ENCODE assay signal across 10 cellular contexts in genomic region chr12:53211476-53212381, GRCh38. TPM values are rescaled to one million over a fixed set of nuclear protein-coding genes. Genes with fewer than 3 reads are reported as not detected.
DNase-seq lines count a peak whose midpoint lies in the region; ATAC-seq and TF ChIP-seq lines count a peak whose summit lies in the region.
"Had no signal": no experiment of that assay in that cellular context is flagged by ENCODE, and none has a peak within 500 bp of the region (broad histone marks: within the 10 kb centered on the region; RNA-seq: fewer than 3 reads in every experiment).

No MANE protein-coding gene starts in this region.

- CTCF ChIA-PET in GM10248 (lab: Yijun Ruan, JAX), result interaction anchor here (0.8 to 19.5 kb wide), 32 partner anchors 8 to 546 kb away, joined by 3 to 383 read pairs (median 6); partner anchors contain the start of genes AAAS, CSAD, ESPL1 and MYG1
- CTCF ChIA-PET in MCF 10A (lab: Yijun Ruan, JAX), result interaction anchor here (0.5 to 9.3 kb wide), 16 partner anchors 11 to 603 kb away, joined by 3 to 275 read pairs (median 3); partner anchors contain the start of genes AAAS, ESPL1, MYG1 and PFDN5

- H3K9me3 Mint-ChIP-seq in MCF 10A (ENCODE audit: unreplicated experiment) (no peaks in the 10 kb centered on the region), mesothelial cell of epicardium (no peaks in the 10 kb centered on the region)

- no TSS peak for BruUV-seq in MCF 10A (replicated peaks; lab: Mats Ljungman, UMichigan)

- peaks cover 3% of the 10 kb centered on the region for H3K4me1 ChIP-seq in RWPE2 (ENCODE audit: insufficient read depth, poor library complexity, severe bottlenecking)

- no peak overlapping the region for H3K27ac Mint-ChIP-seq in MCF 10A (ENCODE audit: low read depth, unreplicated experiment)
- H3K27ac Mint-ChIP-seq in mesothelial cell of epicardium, result no peak overlapping the region

- no peak for ATAC-seq in RWPE2 (ENCODE audit: low read depth)
- ATAC-seq: gastrocnemius medialis had no signal

- H3K27me3 Mint-ChIP-seq in MCF 10A (ENCODE audit: insufficient read depth, unreplicated experiment) (no peaks in the 10 kb centered on the region), mesothelial cell of epicardium (ENCODE audit: low read depth) (no peaks in the 10 kb centered on the region)

- H3K4me1 Mint-ChIP-seq in MCF 10A (ENCODE audit: insufficient read depth, unreplicated experiment) (peaks cover 8% of the 10 kb centered on the region), mesothelial cell of epicardium (peaks cover 14% of the 10 kb centered on the region)

- TF ChIP-seq CTCF in AG10803 (conservative IDR thresholded peaks at IDR 0.05; ENCODE audit: low read length), result peak; percentile 30
- TF ChIP-seq CTCF in GM10248 (IDR thresholded peaks at IDR 0.05; ENCODE audit: control extremely low read depth, extremely low read depth, low read depth, missing control alignments), result peak; percentile 49
- peak; percentile 26 for TF ChIP-seq CTCF in RWPE2 (IDR thresholded peaks at IDR 0.05; ENCODE audit: poor library complexity, severe bottlenecking)
- TF ChIP-seq CTCF in foreskin fibroblast (IDR thresholded peaks at IDR 0.05; ENCODE audit: low read depth, low read length), result peak; percentile 22
- no peak for TF ChIP-seq CTCF in MCF 10A (IDR thresholded peaks at IDR 0.05; ENCODE audit: unreplicated experiment)
- TF ChIP-seq CTCF in mesothelial cell of epicardium (IDR thresholded peaks at IDR 0.05; ENCODE audit: unreplicated experiment), result no peak

- H3K27me3 ChIP-seq in RWPE2 (ENCODE audit: insufficient read depth, poor library complexity, severe bottlenecking), result no peaks in the 10 kb centered on the region
- H3K27me3 ChIP-seq: gastrocnemius medialis had no signal

- peaks cover 45% of the 10 kb centered on the region for H3K36me3 ChIP-seq in RWPE2 (ENCODE audit: low read depth)

- no peaks in the 10 kb centered on the region for H3K9me3 ChIP-seq in RWPE2 (ENCODE audit: severe bottlenecking)
- H3K9me3 ChIP-seq: gastrocnemius medialis had no signal

- no peak overlapping the region for H3K4me3 Mint-ChIP-seq in MCF 10A (ENCODE audit: unreplicated experiment)
- H3K4me3 Mint-ChIP-seq in mesothelial cell of epicardium, result no peak overlapping the region

- DNase-seq in AG10803 (ENCODE audit: low read depth) (no peak), GM10248 (ENCODE audit: extremely low spot score) (no peak), RWPE2 (ENCODE audit: low spot score) (no peak), foreskin fibroblast (no peak), MCF 10A (ENCODE audit: unreplicated experiment) (no peak), mesothelial cell of epicardium (ENCODE audit: low spot score in 2 of 2, unreplicated experiment in 2 of 2) (no peak), occipital lobe (lab: John Stamatoyannopoulos, UW) (no peak), NCI-H2171 treated with DMSO at 0.1 percent for 48 hours (lab: John Stamatoyannopoulos, UW) (no peak)
- DNase-seq: activated T-cell treated with anti-CD3 and anti-CD28 coated beads, Interleukin-2, amount 50 U/mL, for 1 hour; gastrocnemius medialis had no signal

- no peak overlapping the region for H3K27ac ChIP-seq in RWPE2 (ENCODE audit: poor library complexity, severe bottlenecking)
- H3K27ac ChIP-seq: gastrocnemius medialis had no signal

- POLR2A ChIA-PET in GM10248 (lab: Yijun Ruan, JAX), result interaction anchor here (1.2 kb wide), 1 partner anchor 56 kb away, joined by 3 read pairs; the partner anchor contains the start of gene ESPL1
- POLR2A ChIA-PET in MCF 10A (lab: Yijun Ruan, JAX), result interaction anchor here (0.7 to 0.9 kb wide), 2 partner anchors 40 to 84 kb away, joined by 3 to 5 read pairs; partner anchors contain the start of gene PFDN5

- intact Hi-C loops in MCF 10A (cut with micrococcal nuclease), result loop anchor here (5.0 kb wide), 1 partner anchor 56 kb away; the partner anchor contains the start of gene ESPL1

- H3K4me3 ChIP-seq in AG10803 (ENCODE audit: low read length) (no peak overlapping the region), RWPE2 (ENCODE audit: severe bottlenecking) (no peak overlapping the region), foreskin fibroblast (ENCODE audit: low read depth in 1 of 2, low read length in 2 of 2) (no peak overlapping the region)
- H3K4me3 ChIP-seq: gastrocnemius medialis had no signal

- H3K36me3 Mint-ChIP-seq in MCF 10A (ENCODE audit: insufficient read depth, unreplicated experiment) (peaks cover 39% of the 10 kb centered on the region), mesothelial cell of epicardium (peaks cover 18% of the 10 kb centered on the region)

RNA-seq across cellular contexts. Expression of gene ITGB7, which starts 4.7 kb away (rescaled TPM):
- total RNA-seq in MCF 10A (2022) (1.0 and 1.1 TPM in 2 replicates), mesothelial cell of epicardium (3.2 to 4.9 TPM (median 4.6 TPM) in 3 replicates), occipital lobe (not detected)

RNA-seq across cellular contexts. Expression of gene RARG, which starts 20.3 kb away (rescaled TPM):
- 30.9 and 43.7 TPM in 2 replicates for total RNA-seq in MCF 10A (2022)
- total RNA-seq in mesothelial cell of epicardium, result 66.6 to 72.2 TPM (median 71.6 TPM) in 3 replicates
- total RNA-seq in occipital lobe, result 7.6 TPM

RNA-seq across cellular contexts. Expression of gene CSAD, which starts 31.0 kb away (rescaled TPM):
- total RNA-seq in MCF 10A (2022) (22.7 and 30.8 TPM in 2 replicates), mesothelial cell of epicardium (120 to 129 TPM (median 125 TPM) in 3 replicates), occipital lobe (26.0 TPM)

RNA-seq across cellular contexts. Expression of gene ZNF740, which starts 31.2 kb away (rescaled TPM):
- total RNA-seq in MCF 10A (2022), result 34.9 and 36.2 TPM in 2 replicates
- 96.5 to 105 TPM (median 97.5 TPM) in 3 replicates for total RNA-seq in mesothelial cell of epicardium
- 19.7 TPM for total RNA-seq in occipital lobe

RNA-seq across cellular contexts. Expression of gene ESPL1, which starts 56.4 kb away (rescaled TPM):
- 9.8 and 12.1 TPM in 2 replicates for total RNA-seq in MCF 10A (2022)
- 15.7 to 20.8 TPM (median 15.9 TPM) in 3 replicates for total RNA-seq in mesothelial cell of epicardium
- 1.7 TPM for total RNA-seq in occipital lobe

Comparison
In these comparisons a context has a peak if more than half of its experiments do, and no peak if none do; other contexts are left out.
1. CTCF ChIP-seq: peak in AG10803 (single experiment), GM10248 (single experiment), RWPE2 (single experiment) and foreskin fibroblast (single experiment); none in MCF 10A (single experiment) and mesothelial cell of epicardium (single experiment).